10 cellular contexts compared by ENCODE assay signal in genomic region chr1:64826991-64827390, GRCh38.
DNase-seq lines count a peak whose midpoint lies in the region; ATAC-seq lines count a peak whose summit lies in the region.
"Had no signal": no experiment of that assay in that cellular context is flagged by ENCODE, and none has a peak within 500 bp of the region (broad histone marks: within the 10 kb centered on the region; RNA-seq: fewer than 3 reads in every experiment).

No MANE protein-coding gene starts in this region.

- peaks cover 46% of the 10 kb centered on the region for H3K4me1 Mint-ChIP-seq in activated CD4-positive, alpha-beta T cell treated with anti-CD3 and anti-CD28 coated beads for 36 hours
- H3K4me1 Mint-ChIP-seq in activated CD8-positive, alpha-beta T cell treated with anti-CD3 and anti-CD28 coated beads, Interleukin-2, amount 10 ng/mL, durations not matched to agents 7 days and 5 days (ENCODE audit: low read depth): peaks cover 31% of the 10 kb centered on the region
- peaks cover 39 to 46% of the 10 kb centered on the region in 2 donors for H3K4me1 Mint-ChIP-seq in natural killer cell treated with Interleukin-12 subunit alpha and Interleukin-12 subunit beta and Interleukin-15 and Interleukin-18, amount 100 ng/mL, for 72 hours (ENCODE audit: low read depth in 2 of 2)

- no peak overlapping the region for H3K4me3 Mint-ChIP-seq in activated CD4-positive, alpha-beta T cell treated with anti-CD3 and anti-CD28 coated beads for 36 hours
- H3K4me3 Mint-ChIP-seq in activated CD8-positive, alpha-beta T cell treated with anti-CD3 and anti-CD28 coated beads, Interleukin-2, amount 10 ng/mL, durations not matched to agents 7 days and 5 days: peak overlapping the region; percentile 3
- H3K4me3 Mint-ChIP-seq in natural killer cell treated with Interleukin-12 subunit alpha and Interleukin-12 subunit beta and Interleukin-15 and Interleukin-18, amount 100 ng/mL, for 72 hours: peak overlapping the region; percentile 73

- no peak for DNase-seq in activated CD4-positive, alpha-beta T cell treated with anti-CD3 and anti-CD28 coated beads for 36 hours
- no peak for DNase-seq in activated CD4-positive, alpha-beta T cell treated with anti-CD3 and anti-CD28 coated beads for 48 hours
- no peak for DNase-seq in activated CD8-positive, alpha-beta T cell treated with anti-CD3 and anti-CD28 coated beads, Interleukin-2, amount 10 ng/mL, durations not matched to agents 7 days and 5 days
- no peak for DNase-seq in natural killer cell treated with Interleukin-12 subunit alpha and Interleukin-12 subunit beta and Interleukin-15 and Interleukin-18, amount 100 ng/mL, for 72 hours (ENCODE audit: low spot score)
- DNase-seq in Ammon's horn (ENCODE audit: low spot score) (no peak), NCI-H1092 treated with DMSO at 0.1 percent for 48 hours (lab: John Stamatoyannopoulos, UW) (no peak)
- DNase-seq: SHP77 treated with DMSO at 0.1 percent for 48 hours, sigmoid colon had no signal

- POLR2A ChIA-PET in activated CD4-positive, alpha-beta T cell treated with anti-CD3 and anti-CD28 coated beads for 36 hours (lab: Charles Lee): interaction anchor here (0.6 kb wide), 1 partner anchor 202 kb away, joined by 3 read pairs; no protein-coding TSS in a partner anchor
- POLR2A ChIA-PET in activated CD8-positive, alpha-beta T cell treated with anti-CD3 and anti-CD28 coated beads, Interleukin-2, amount 10 ng/mL, durations not matched to agents 7 days and 5 days (lab: Charles Lee): no interaction called here

- no peaks in the 10 kb centered on the region for H3K9me3 Mint-ChIP-seq in activated CD4-positive, alpha-beta T cell treated with anti-CD3 and anti-CD28 coated beads for 36 hours (ENCODE audit: low read depth)
- H3K9me3 Mint-ChIP-seq in activated CD8-positive, alpha-beta T cell treated with anti-CD3 and anti-CD28 coated beads, Interleukin-2, amount 10 ng/mL, durations not matched to agents 7 days and 5 days (ENCODE audit: insufficient read depth): no peaks in the 10 kb centered on the region
- H3K9me3 Mint-ChIP-seq in natural killer cell treated with Interleukin-12 subunit alpha and Interleukin-12 subunit beta and Interleukin-15 and Interleukin-18, amount 100 ng/mL, for 72 hours: no peaks in the 10 kb centered on the region

- CTCF ChIA-PET in activated CD4-positive, alpha-beta T cell treated with anti-CD3 and anti-CD28 coated beads for 36 hours (lab: Charles Lee): interaction anchor here (0.7 to 1.4 kb wide), 4 partner anchors 244 to 557 kb away, joined by 3 to 4 read pairs (median 4); no protein-coding TSS in a partner anchor
- CTCF ChIA-PET in activated CD8-positive, alpha-beta T cell treated with anti-CD3 and anti-CD28 coated beads, Interleukin-2, amount 10 ng/mL, durations not matched to agents 7 days and 5 days (lab: Charles Lee): interaction anchor here (1.0 to 2.1 kb wide), 6 partner anchors 23 to 861 kb away, joined by 3 to 12 read pairs (median 4); no protein-coding TSS in a partner anchor

- peak; percentile 88 for ATAC-seq in activated CD4-positive, alpha-beta T cell treated with anti-CD3 and anti-CD28 coated beads for 36 hours
- peak; percentile 96 for ATAC-seq in HG02798 (IDR thresholded peaks at IDR 0.05; ENCODE audit: poor library complexity, unreplicated experiment)
- peak; percentile 62 for ATAC-seq in activated CD8-positive, alpha-beta T cell treated with anti-CD3 and anti-CD28 coated beads, Interleukin-2, amount 10 ng/mL, durations not matched to agents 7 days and 5 days
- ATAC-seq in natural killer cell treated with Interleukin-12 subunit alpha and Interleukin-12 subunit beta and Interleukin-15 and Interleukin-18, amount 100 ng/mL, for 72 hours: peak; percentile 93 to 95
- ATAC-seq in GM18502 (IDR thresholded peaks at IDR 0.05; ENCODE audit: poor library complexity, unreplicated experiment): no peak

- intact Hi-C loops in activated CD4-positive, alpha-beta T cell treated with anti-CD3 and anti-CD28 coated beads for 36 hours (cut with DNase I, micrococcal nuclease): loop anchor here (5.0 to 10.0 kb wide), 4 partner anchors 135 to 860 kb away; partner anchors contain the start of gene CACHD1 (in 1 of the 2)

- no peaks in the 10 kb centered on the region for H3K27me3 Mint-ChIP-seq in activated CD4-positive, alpha-beta T cell treated with anti-CD3 and anti-CD28 coated beads for 36 hours
- peaks cover 6% of the 10 kb centered on the region for H3K27me3 Mint-ChIP-seq in activated CD8-positive, alpha-beta T cell treated with anti-CD3 and anti-CD28 coated beads, Interleukin-2, amount 10 ng/mL, durations not matched to agents 7 days and 5 days (ENCODE audit: low read depth)
- no peaks in the 10 kb centered on the region for H3K27me3 Mint-ChIP-seq in natural killer cell treated with Interleukin-12 subunit alpha and Interleukin-12 subunit beta and Interleukin-15 and Interleukin-18, amount 100 ng/mL, for 72 hours

- peak overlapping the region; percentile 84 for H3K27ac Mint-ChIP-seq in activated CD4-positive, alpha-beta T cell treated with anti-CD3 and anti-CD28 coated beads for 36 hours
- H3K27ac Mint-ChIP-seq in activated CD8-positive, alpha-beta T cell treated with anti-CD3 and anti-CD28 coated beads, Interleukin-2, amount 10 ng/mL, durations not matched to agents 7 days and 5 days: peak overlapping the region; percentile 60
- peak overlapping the region; percentile 95 to 96 for H3K27ac Mint-ChIP-seq in natural killer cell treated with Interleukin-12 subunit alpha and Interleukin-12 subunit beta and Interleukin-15 and Interleukin-18, amount 100 ng/mL, for 72 hours

- no peaks in the 10 kb centered on the region for H3K36me3 Mint-ChIP-seq in activated CD4-positive, alpha-beta T cell treated with anti-CD3 and anti-CD28 coated beads for 36 hours (ENCODE audit: low read depth)
- H3K36me3 Mint-ChIP-seq in activated CD8-positive, alpha-beta T cell treated with anti-CD3 and anti-CD28 coated beads, Interleukin-2, amount 10 ng/mL, durations not matched to agents 7 days and 5 days (ENCODE audit: low read depth): peaks cover 2% of the 10 kb centered on the region
- no peaks in the 10 kb centered on the region for H3K36me3 Mint-ChIP-seq in natural killer cell treated with Interleukin-12 subunit alpha and Interleukin-12 subunit beta and Interleukin-15 and Interleukin-18, amount 100 ng/mL, for 72 hours
